13 cellular contexts compared by ENCODE assay signal in the genomic region with DNA sequence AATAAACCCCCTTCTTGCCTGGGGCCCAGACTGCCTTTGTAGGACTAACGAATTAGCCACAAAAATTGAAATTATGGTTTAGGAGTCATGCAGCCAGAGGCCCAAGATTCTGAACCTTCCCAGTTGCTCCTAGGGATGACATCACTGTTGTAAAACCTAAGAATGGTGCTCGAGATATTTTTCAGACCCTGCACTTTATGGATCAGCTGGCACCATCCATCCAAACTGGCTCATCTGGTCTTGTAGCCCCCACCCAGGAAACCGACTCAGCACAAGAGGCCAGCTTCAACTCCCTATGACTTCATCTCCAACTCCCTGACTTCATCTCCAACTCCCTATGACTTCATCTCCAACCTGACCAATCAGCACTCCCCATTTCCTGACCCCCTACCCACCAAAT. TPM values are rescaled to one million over a fixed set of nuclear protein-coding genes. Genes with fewer than 3 reads are reported as not detected.
DNase-seq lines count a peak whose midpoint lies in the region; ATAC-seq, FAIRE-seq and TF ChIP-seq lines count a peak whose summit lies in the region.
"Had no signal": no experiment of that assay in that cellular context is flagged by ENCODE, and none has a peak within 500 bp of the region (broad histone marks: within the 10 kb centered on the region; RNA-seq: fewer than 3 reads in every experiment).

No MANE protein-coding gene starts in this region.

- H3K9me3 ChIP-seq in HCT116 (ENCODE audit: control insufficient read depth in 1 of 2, insufficient read depth in 1 of 2, low read depth in 1 of 2, low read length in 2 of 2): no peaks in the 10 kb centered on the region
- H3K9me3 ChIP-seq: adrenal gland had no signal

- no peak overlapping the region for H2AFZ ChIP-seq in HCT116 (ENCODE audit: low read depth, low read length, poor library complexity, severe bottlenecking)
- H2AFZ ChIP-seq: hepatocyte had no signal

- no peak for DNase-seq in HCT116 (ENCODE audit: low read depth, low spot score)
- no peak for DNase-seq in nephron progenitor cell
- no peak for DNase-seq in stimulated activated CD4-positive, alpha-beta T cell treated with anti-CD3 and anti-CD28 coated beads, Interleukin-4, amount 100 ng/mL, for 1 hour
- no peak for DNase-seq in HTR-8/SVneo (ENCODE audit: insufficient read length, low spot score)
- DNase-seq: adrenal gland, left ventricle myocardium superior, NCI-H1105 treated with DMSO at 0.1 percent for 48 hours, NCI-H345, substantia nigra had no signal

- H3K9ac ChIP-seq in HCT116 (ENCODE audit: low read length): no peak overlapping the region

- no peak overlapping the region for H3K4me3 ChIP-seq in HCT116 (replicated peaks in 1 of 2; ENCODE audit: low read depth in 1 of 2, low read length in 2 of 2)
- H3K4me3 ChIP-seq: adrenal gland, hepatocyte had no signal

- H3K27me3 Mint-ChIP-seq in activated naive CD8-positive, alpha-beta T cell: no peaks in the 10 kb centered on the region
- peaks cover 5% of the 10 kb centered on the region for H3K27me3 Mint-ChIP-seq in nephron progenitor cell (ENCODE audit: low read depth, poor library complexity)

- FAIRE-seq in HTR-8/SVneo (lab: Jason Lieb, UNC): no peak

- H4K20me1 ChIP-seq in HCT116 (ENCODE audit: insufficient read depth): no peaks in the 10 kb centered on the region

- peaks cover 28% of the 10 kb centered on the region for H3K4me1 Mint-ChIP-seq in activated naive CD8-positive, alpha-beta T cell (ENCODE audit: low read depth)
- H3K4me1 Mint-ChIP-seq in nephron progenitor cell: peaks cover 59% of the 10 kb centered on the region
- H3K4me1 Mint-ChIP-seq: CD14-positive monocyte had no signal

- RAD21 ChIA-PET in HCT116 (lab: Charles Lee; ENCODE audit: low non-redundant PET in 1 of 2, low total read pairs in 2 of 2, uncharacterized antibody in 2 of 2, unreplicated experiment in 2 of 2): no interaction called here

- no peaks in the 10 kb centered on the region for H3K9me2 ChIP-seq in HCT116 (ENCODE audit: insufficient read depth)

- no TSS peak for BruUV-seq in HCT116 (replicated peaks; lab: Mats Ljungman, UMichigan)

- TF ChIP-seq RAD21 in HCT116 (IDR thresholded peaks at IDR 0.05; ENCODE audit: low read depth): no peak

- H3K4me2 ChIP-seq in HCT116 (ENCODE audit: low read length): no peak overlapping the region
- H3K4me2 ChIP-seq: hepatocyte had no signal

- H3K4me3 Mint-ChIP-seq in activated naive CD8-positive, alpha-beta T cell: no peak overlapping the region
- H3K4me3 Mint-ChIP-seq in nephron progenitor cell: no peak overlapping the region
- H3K4me3 Mint-ChIP-seq: CD14-positive monocyte had no signal

- ATAC-seq in HCT116: no peak
- ATAC-seq in GM19351 (IDR thresholded peaks at IDR 0.05; ENCODE audit: unreplicated experiment): no peak
- ATAC-seq: left ventricle myocardium superior had no signal

- POLR2A ChIA-PET in HCT116 (lab: Charles Lee): no interaction called here

- H3K27me3 ChIP-seq in HCT116 (ENCODE audit: insufficient read depth, low read length): no peaks in the 10 kb centered on the region
- H3K27me3 ChIP-seq: adrenal gland, hepatocyte had no signal

- peaks cover 37 to 41% of the 10 kb centered on the region in 2 experiments for H3K36me3 ChIP-seq in HCT116 (ENCODE audit: control insufficient read depth in 1 of 2, insufficient read depth in 2 of 2, low read length in 2 of 2)

- H3K36me3 Mint-ChIP-seq in activated naive CD8-positive, alpha-beta T cell: no peaks in the 10 kb centered on the region
- peaks cover 48% of the 10 kb centered on the region for H3K36me3 Mint-ChIP-seq in nephron progenitor cell (ENCODE audit: low read depth)

- peak overlapping the region; percentile 46 for H3K27ac Mint-ChIP-seq in activated naive CD8-positive, alpha-beta T cell
- peak overlapping the region; percentile 14 for H3K27ac Mint-ChIP-seq in nephron progenitor cell

- intact Hi-C loops in HCT116 (cut with micrococcal nuclease): no loop called here

- no peaks in the 10 kb centered on the region for H3K79me2 ChIP-seq in HCT116 (ENCODE audit: insufficient read depth, low read length)
- H3K79me2 ChIP-seq: hepatocyte had no signal

- no peaks in the 10 kb centered on the region for H3K9me3 Mint-ChIP-seq in activated naive CD8-positive, alpha-beta T cell (ENCODE audit: low read depth)
- H3K9me3 Mint-ChIP-seq in nephron progenitor cell: no peaks in the 10 kb centered on the region
- H3K9me3 Mint-ChIP-seq: CD14-positive monocyte had no signal

- TF ChIP-seq CTCF in HCT116 (IDR thresholded peaks at IDR 0.05 in 2 of 3, conservative IDR thresholded peaks at IDR 0.05 in 1 of 3; ENCODE audit: borderline replicate concordance in 1 of 3, insufficient read depth in 1 of 3, low read depth in 2 of 3, low read length in 2 of 3) (no peak), nephron progenitor cell (IDR thresholded peaks at IDR 0.05) (no peak)

- CTCF ChIA-PET in HCT116 (lab: Charles Lee): no interaction called here

- no peak overlapping the region for H3K27ac ChIP-seq in HCT116 (ENCODE audit: low read depth, low read length)
- H3K27ac ChIP-seq: hepatocyte had no signal

- no peaks in the 10 kb centered on the region for H3K4me1 ChIP-seq in HCT116 (ENCODE audit: control insufficient read depth in 1 of 2, insufficient read depth in 2 of 2, low read length in 2 of 2)

- no peak for TF ChIP-seq POLR2A in HCT116 (IDR thresholded peaks at IDR 0.05; ENCODE audit: borderline replicate concordance, extremely low read depth, insufficient read depth, insufficient read length)

TF ChIP-seq in HCT116, 20 proteins besides CTCF, POLR2A, EP300 and RAD21:
- TF ChIP-seq, protein P1, sequence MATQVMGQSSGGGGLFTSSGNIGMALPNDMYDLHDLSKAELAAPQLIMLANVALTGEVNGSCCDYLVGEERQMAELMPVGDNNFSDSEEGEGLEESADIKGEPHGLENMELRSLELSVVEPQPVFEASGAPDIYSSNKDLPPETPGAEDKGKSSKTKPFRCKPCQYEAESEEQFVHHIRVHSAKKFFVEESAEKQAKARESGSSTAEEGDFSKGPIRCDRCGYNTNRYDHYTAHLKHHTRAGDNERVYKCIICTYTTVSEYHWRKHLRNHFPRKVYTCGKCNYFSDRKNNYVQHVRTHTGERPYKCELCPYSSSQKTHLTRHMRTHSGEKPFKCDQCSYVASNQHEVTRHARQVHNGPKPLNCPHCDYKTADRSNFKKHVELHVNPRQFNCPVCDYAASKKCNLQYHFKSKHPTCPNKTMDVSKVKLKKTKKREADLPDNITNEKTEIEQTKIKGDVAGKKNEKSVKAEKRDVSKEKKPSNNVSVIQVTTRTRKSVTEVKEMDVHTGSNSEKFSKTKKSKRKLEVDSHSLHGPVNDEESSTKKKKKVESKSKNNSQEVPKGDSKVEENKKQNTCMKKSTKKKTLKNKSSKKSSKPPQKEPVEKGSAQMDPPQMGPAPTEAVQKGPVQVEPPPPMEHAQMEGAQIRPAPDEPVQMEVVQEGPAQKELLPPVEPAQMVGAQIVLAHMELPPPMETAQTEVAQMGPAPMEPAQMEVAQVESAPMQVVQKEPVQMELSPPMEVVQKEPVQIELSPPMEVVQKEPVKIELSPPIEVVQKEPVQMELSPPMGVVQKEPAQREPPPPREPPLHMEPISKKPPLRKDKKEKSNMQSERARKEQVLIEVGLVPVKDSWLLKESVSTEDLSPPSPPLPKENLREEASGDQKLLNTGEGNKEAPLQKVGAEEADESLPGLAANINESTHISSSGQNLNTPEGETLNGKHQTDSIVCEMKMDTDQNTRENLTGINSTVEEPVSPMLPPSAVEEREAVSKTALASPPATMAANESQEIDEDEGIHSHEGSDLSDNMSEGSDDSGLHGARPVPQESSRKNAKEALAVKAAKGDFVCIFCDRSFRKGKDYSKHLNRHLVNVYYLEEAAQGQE (IDR thresholded peaks at IDR 0.05; ENCODE audit: low read depth): no peak
- TF ChIP-seq SIN3A (IDR thresholded peaks at IDR 0.05; ENCODE audit: low read depth): 0 out of 2 replicates have a peak, but pooled peaks have one; percentile 21
- TF ChIP-seq, protein P2, sequence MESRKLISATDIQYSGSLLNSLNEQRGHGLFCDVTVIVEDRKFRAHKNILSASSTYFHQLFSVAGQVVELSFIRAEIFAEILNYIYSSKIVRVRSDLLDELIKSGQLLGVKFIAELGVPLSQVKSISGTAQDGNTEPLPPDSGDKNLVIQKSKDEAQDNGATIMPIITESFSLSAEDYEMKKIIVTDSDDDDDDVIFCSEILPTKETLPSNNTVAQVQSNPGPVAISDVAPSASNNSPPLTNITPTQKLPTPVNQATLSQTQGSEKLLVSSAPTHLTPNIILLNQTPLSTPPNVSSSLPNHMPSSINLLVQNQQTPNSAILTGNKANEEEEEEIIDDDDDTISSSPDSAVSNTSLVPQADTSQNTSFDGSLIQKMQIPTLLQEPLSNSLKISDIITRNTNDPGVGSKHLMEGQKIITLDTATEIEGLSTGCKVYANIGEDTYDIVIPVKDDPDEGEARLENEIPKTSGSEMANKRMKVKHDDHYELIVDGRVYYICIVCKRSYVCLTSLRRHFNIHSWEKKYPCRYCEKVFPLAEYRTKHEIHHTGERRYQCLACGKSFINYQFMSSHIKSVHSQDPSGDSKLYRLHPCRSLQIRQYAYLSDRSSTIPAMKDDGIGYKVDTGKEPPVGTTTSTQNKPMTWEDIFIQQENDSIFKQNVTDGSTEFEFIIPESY (IDR thresholded peaks at IDR 0.05; ENCODE audit: extremely low read depth, insufficient replicate concordance, low read length): no peak
- no peak for TF ChIP-seq CBX3 (IDR thresholded peaks at IDR 0.05; ENCODE audit: low read depth)

RNA-seq across cellular contexts. Expression of a gene that starts 10.9 kb away (rescaled TPM):
- 58.0 TPM for total RNA-seq in HCT116 (2021; ENCODE audit: unreplicated experiment)
- 38.3 and 41.0 TPM in 2 replicates for polyA plus RNA-seq in HCT116 (2012)
- polyA plus RNA-seq: CD14-positive monocyte had no signal

RNA-seq across cellular contexts. Expression of a gene that starts 34.3 kb away (rescaled TPM):
- total RNA-seq in HCT116 (2021; ENCODE audit: unreplicated experiment): 152 TPM
- 117 and 132 TPM in 2 replicates for polyA plus RNA-seq in HCT116 (2012)

RNA-seq across cellular contexts. Expression of a gene that starts 36.5 kb away (rescaled TPM):
- total RNA-seq in HCT116 (2021; ENCODE audit: unreplicated experiment): 0.27 TPM
- 0.13 and 0.15 TPM in 2 replicates for polyA plus RNA-seq in HCT116 (2012)
- total RNA-seq: adrenal gland, hepatocyte, left ventricle myocardium superior had no signal

RNA-seq across cellular contexts. Expression of a gene that starts 37.4 kb away (rescaled TPM):
- total RNA-seq in HCT116 (2021; ENCODE audit: unreplicated experiment): 7.1 TPM
- polyA plus RNA-seq in HCT116 (2012): 6.4 and 6.9 TPM in 2 replicates
- polyA plus RNA-seq: CD14-positive monocyte had no signal

RNA-seq across cellular contexts. Expression of a gene that starts 40.9 kb away (rescaled TPM):
- total RNA-seq in HCT116 (2021; ENCODE audit: unreplicated experiment): not detected
- polyA plus RNA-seq in HCT116 (2012): 10.7 and 15.1 TPM in 2 replicates
- total RNA-seq: hepatocyte, left ventricle myocardium superior had no signal
- polyA plus RNA-seq: CD14-positive monocyte had no signal
